In genomic region chr5:160398806-160399205, GRCh38 we compare ENCODE assay signal across 9 cellular contexts. TPM values are rescaled to one million over a fixed set of nuclear protein-coding genes. Genes with fewer than 3 reads are reported as not detected.
DNase-seq lines count a peak whose midpoint lies in the region; ATAC-seq and TF ChIP-seq lines count a peak whose summit lies in the region.
"Had no signal": no experiment of that assay in that cellular context is flagged by ENCODE, and none has a peak within 500 bp of the region (broad histone marks: within the 10 kb centered on the region; RNA-seq: fewer than 3 reads in every experiment).

No MANE protein-coding gene starts in this region.

- H3K9me3 ChIP-seq in CD8-positive, alpha-beta T cell (ENCODE audit: low read length): no peaks in the 10 kb centered on the region
- no peaks in the 10 kb centered on the region for H3K9me3 ChIP-seq in MG63
- no peaks in the 10 kb centered on the region for H3K9me3 ChIP-seq in colonic mucosa

- no peaks in the 10 kb centered on the region for H3K9me3 Mint-ChIP-seq in CD8-positive, alpha-beta T cell
- no peaks in the 10 kb centered on the region for H3K9me3 Mint-ChIP-seq in nephron progenitor cell

- CTCF ChIA-PET in CD8-positive, alpha-beta T cell (lab: Charles Lee): no interaction called here

- POLR2A ChIA-PET in CD8-positive, alpha-beta T cell (lab: Charles Lee): no interaction called here

- no peak for DNase-seq in CD8-positive, alpha-beta T cell
- DNase-seq in MG63 (no peak), colonic mucosa (no peak), nephron progenitor cell (no peak), Kasumi-1 (lab: John Stamatoyannopoulos, UW) (no peak), GF-D8 (lab: John Stamatoyannopoulos, UW) (no peak), Ammon's horn (ENCODE audit: low spot score) (no peak)
- DNase-seq: occipital lobe had no signal

- H3K27me3 ChIP-seq in CD8-positive, alpha-beta T cell (ENCODE audit: insufficient read depth, low read length): no peaks in the 10 kb centered on the region
- no peaks in the 10 kb centered on the region for H3K27me3 ChIP-seq in MG63
- H3K27me3 ChIP-seq in colonic mucosa: no peaks in the 10 kb centered on the region

- H3K36me3 ChIP-seq in CD8-positive, alpha-beta T cell (ENCODE audit: insufficient read depth, low read length): peaks cover 9% of the 10 kb centered on the region
- H3K36me3 ChIP-seq in MG63 (peaks cover 26% of the 10 kb centered on the region), colonic mucosa (peaks cover 5% of the 10 kb centered on the region)

- TF ChIP-seq CTCF in CD8-positive, alpha-beta T cell (IDR thresholded peaks at IDR 0.05): no peak
- no peak for TF ChIP-seq CTCF in colonic mucosa (IDR thresholded peaks at IDR 0.05)
- TF ChIP-seq CTCF in nephron progenitor cell (IDR thresholded peaks at IDR 0.05): no peak

- no peak overlapping the region for H3K27ac ChIP-seq in CD8-positive, alpha-beta T cell (ENCODE audit: low read depth, low read length)
- H3K27ac ChIP-seq in colonic mucosa: no peak overlapping the region

- H3K9ac ChIP-seq in colonic mucosa (ENCODE audit: low read depth in 2 of 2, low read length in 2 of 2): peak overlapping the region in 1 of 2 donors; percentile 26

- peaks cover 18% of the 10 kb centered on the region for H3K4me1 Mint-ChIP-seq in CD8-positive, alpha-beta T cell (ENCODE audit: low read depth)
- peaks cover 41% of the 10 kb centered on the region for H3K4me1 Mint-ChIP-seq in nephron progenitor cell

- no peak overlapping the region for H3K27ac Mint-ChIP-seq in CD8-positive, alpha-beta T cell
- peak overlapping the region; percentile 10 for H3K27ac Mint-ChIP-seq in nephron progenitor cell

- H3K4me3 Mint-ChIP-seq in CD8-positive, alpha-beta T cell: peak overlapping the region; percentile 91
- peak overlapping the region; percentile 93 for H3K4me3 Mint-ChIP-seq in nephron progenitor cell

- peaks cover 22% of the 10 kb centered on the region for H3K36me3 Mint-ChIP-seq in CD8-positive, alpha-beta T cell
- peaks cover 36% of the 10 kb centered on the region for H3K36me3 Mint-ChIP-seq in nephron progenitor cell (ENCODE audit: low read depth)

- no peak overlapping the region for H3K4me3 ChIP-seq in CD8-positive, alpha-beta T cell (ENCODE audit: low read depth, low read length)
- H3K4me3 ChIP-seq in MG63: peak overlapping the region; percentile 70
- H3K4me3 ChIP-seq in colonic mucosa: peak overlapping the region; percentile 50

- no peaks in the 10 kb centered on the region for H3K27me3 Mint-ChIP-seq in CD8-positive, alpha-beta T cell (ENCODE audit: low read depth)
- H3K27me3 Mint-ChIP-seq in nephron progenitor cell (ENCODE audit: low read depth, poor library complexity): no peaks in the 10 kb centered on the region

- H3K4me1 ChIP-seq in CD8-positive, alpha-beta T cell (ENCODE audit: insufficient read depth, low read length): peaks cover 7% of the 10 kb centered on the region
- peaks cover 8% of the 10 kb centered on the region for H3K4me1 ChIP-seq in colonic mucosa

- no peak for ATAC-seq in CD8-positive, alpha-beta T cell
- ATAC-seq in GM21737 (IDR thresholded peaks at IDR 0.05; ENCODE audit: unreplicated experiment): no peak

- intact Hi-C loops in CD8-positive, alpha-beta T cell (cut with DNase I, micrococcal nuclease): no loop called here
- intact Hi-C loops in colonic mucosa (cut with DNase I): no loop called here

RNA-seq across cellular contexts. Expression of gene FAM200C, which starts 1.0 kb away (rescaled TPM):
- under 1 TPM in 1 of 2 experiments, not detected in 1; 0.14 TPM for total RNA-seq in CD8-positive, alpha-beta T cell
- 4.9 and 6.3 TPM in 2 replicates for total RNA-seq in MG63 (2014; rRNA removed; shearing (Covaris generic); ENCODE audit: low replicate concordance)
- 1 to 10 TPM; 1.8 to 2.3 TPM for total RNA-seq in colonic mucosa

RNA-seq across cellular contexts. Expression of gene SLU7, which starts 20.1 kb away (rescaled TPM):
- 100 to 1,000 TPM; 127 to 136 TPM for total RNA-seq in CD8-positive, alpha-beta T cell
- total RNA-seq in MG63 (2014; rRNA removed; shearing (Covaris generic); ENCODE audit: low replicate concordance): 42.3 and 88.8 TPM in 2 replicates
- total RNA-seq in colonic mucosa: 10 to 100 TPM; 31.5 to 48.8 TPM

RNA-seq across cellular contexts. Expression of gene PTTG1, which starts 22.8 kb away (rescaled TPM):
- 1 to 10 TPM; 8.6 to 8.8 TPM for total RNA-seq in CD8-positive, alpha-beta T cell
- total RNA-seq in MG63 (2014; rRNA removed; shearing (Covaris generic); ENCODE audit: low replicate concordance): 567 and 761 TPM in 2 replicates
- total RNA-seq in colonic mucosa: 100 to 1,000 TPM in 1 of 2 donors, 10 to 100 TPM in 1; 37.0 to 104 TPM

RNA-seq across cellular contexts. Expression of gene C1QTNF2, which starts 28.4 kb away (rescaled TPM):
- total RNA-seq in CD8-positive, alpha-beta T cell: not detected
- 1.2 TPM in 1 of 2 replicates, not detected in the other for total RNA-seq in MG63 (2014; rRNA removed; shearing (Covaris generic); ENCODE audit: low replicate concordance)
- 1 to 10 TPM in 1 of 2 donors, under 1 TPM in 1; 0.64 to 1.0 TPM for total RNA-seq in colonic mucosa
